ENCODE assay signal across 14 cellular contexts in genomic region chr12:52042706-52043385, GRCh38. TPM values are rescaled to one million over a fixed set of nuclear protein-coding genes. Genes with fewer than 3 reads are reported as not detected.
A peak's percentile ranks its signal among the peaks of the same experiment; 100 is the strongest.
DNase-seq lines count a peak whose midpoint lies in the region; ATAC-seq and TF ChIP-seq lines count a peak whose summit lies in the region.
"Had no signal": no experiment of that assay in that cellular context is flagged by ENCODE, and none has a peak within 500 bp of the region (broad histone marks: within the 10 kb centered on the region; RNA-seq: fewer than 3 reads in every experiment).

No MANE protein-coding gene starts in this region.

- H3K4me1 ChIP-seq in heart left ventricle (peaks cover 22 to 98% (median 79%) of the 10 kb centered on the region in 12 donors), transverse colon (peaks cover 23 to 41% (median 27%) of the 10 kb centered on the region in 4 donors)

- TF ChIP-seq EP300 in transverse colon (IDR thresholded peaks at IDR 0.05; ENCODE audit: low read depth): no peak

- H3K27ac Mint-ChIP-seq in T-helper 17 cell (peak overlapping the region; percentile 86), memory B cell (peak overlapping the region; percentile 70)

- no peaks in the 10 kb centered on the region for H3K9me3 ChIP-seq in heart left ventricle
- no peaks in the 10 kb centered on the region for H3K9me3 ChIP-seq in T-helper 17 cell (ENCODE audit: control insufficient read depth, low read length, poor library complexity, severe bottlenecking)
- H3K9me3 ChIP-seq in transverse colon: no peaks in the 10 kb centered on the region

- DNase-seq in heart left ventricle (no peak), cardiac septum (ENCODE audit: low spot score) (no peak), T-helper 17 cell (no peak), memory B cell (ENCODE audit: low spot score in 2 of 2) (no peak), transverse colon (no peak)
- DNase-seq in stimulated activated CD4-positive, alpha-beta T cell treated with anti-CD3 and anti-CD28 coated beads, Interleukin-4, amount 100 ng/mL, for 1 hour: no peak
- no peak for DNase-seq in stimulated activated CD4-positive, alpha-beta T cell treated with anti-CD3 and anti-CD28 coated beads, Interleukin-2, amount 100 ng/mL, for 24 hours
- no peak for DNase-seq in stimulated activated CD4-positive, alpha-beta T cell treated with anti-CD3 and anti-CD28 coated beads, Interleukin-2, amount 100 ng/mL, for 48 hours
- DNase-seq: natural killer cell; NCI-H1105; stimulated activated naive CD4-positive, alpha-beta T cell treated with Interleukin-2 at 50 U/mL for 16 hours had no signal

- no peak for TF ChIP-seq POLR2A in heart left ventricle (IDR thresholded peaks at IDR 0.05)
- no peak for TF ChIP-seq POLR2A in transverse colon (IDR thresholded peaks at IDR 0.05)

- WGBS in heart left ventricle, 4 donors: 45 to 55% (median 50%) methylated on average over 7 to 8 of the region's 8 CpGs
- 85% methylated on average over 8 of the region's 8 CpGs; no CpG with 5 or more reads in 1 of the 2 donors for WGBS in transverse colon (ENCODE audit: low coverage in 1 of 2), 2 donors

- intact Hi-C loops in heart left ventricle (cut with DNase I): no loop called here
- intact Hi-C loops in cardiac septum (cut with DNase I): loop anchor here (5.0 to 10.0 kb wide), 2 partner anchors 154 to 832 kb away; no protein-coding TSS in a partner anchor
- intact Hi-C loops in transverse colon (cut with DNase I; ENCODE audit: low total_unique reads): no loop called here

- peak overlapping the region; percentile 93 to 99 (median 97) for H3K27ac ChIP-seq in heart left ventricle
- H3K27ac ChIP-seq in transverse colon: peak overlapping the region; percentile 72 to 90 (median 77)
- H3K27ac ChIP-seq: cardiac muscle cell, PC-9 had no signal

- TF ChIP-seq CTCF in heart left ventricle (IDR thresholded peaks at IDR 0.05) (no peak), transverse colon (IDR thresholded peaks at IDR 0.05) (no peak)

- H3K4me3 ChIP-seq in heart left ventricle: peak overlapping the region in 1 of 12 donors; percentile 55
- no peak overlapping the region for H3K4me3 ChIP-seq in transverse colon
- H3K4me3 ChIP-seq: cardiac muscle cell, PC-9 had no signal

- in situ Hi-C loops in transverse colon (cut with MboI; ENCODE audit: low pct_ligation_motif_present in 1 of 4, low pct_unique_long_range_greater_than_20kb in 1 of 4, low sequenced_read_pairs in 3 of 4): no loop called here

- H3K27me3 ChIP-seq in heart left ventricle (no peaks in the 10 kb centered on the region), transverse colon (no peaks in the 10 kb centered on the region)
- H3K27me3 ChIP-seq: cardiac muscle cell had no signal

- no peaks in the 10 kb centered on the region for H3K9me3 Mint-ChIP-seq in memory B cell
- H3K9me3 Mint-ChIP-seq: natural killer cell had no signal

- H3K36me3 Mint-ChIP-seq in T-helper 17 cell (ENCODE audit: low read depth) (no peaks in the 10 kb centered on the region), memory B cell (no peaks in the 10 kb centered on the region)
- H3K36me3 Mint-ChIP-seq: natural killer cell had no signal

- ATAC-seq in heart left ventricle (no peak), T-helper 17 cell (no peak), memory B cell (ENCODE audit: low read depth) (no peak)
- ATAC-seq: esophagus mucosa had no signal

- H3K4me1 Mint-ChIP-seq in T-helper 17 cell: peaks cover 21% of the 10 kb centered on the region
- H3K4me1 Mint-ChIP-seq in memory B cell: peaks cover 29% of the 10 kb centered on the region

- H3K4me3 Mint-ChIP-seq in T-helper 17 cell (no peak overlapping the region), memory B cell (no peak overlapping the region)

- H3K27me3 Mint-ChIP-seq in T-helper 17 cell (no peaks in the 10 kb centered on the region), memory B cell (no peaks in the 10 kb centered on the region)

- peaks cover 0 to 6% (median 0%) of the 10 kb centered on the region in 9 donors for H3K36me3 ChIP-seq in heart left ventricle
- no peaks in the 10 kb centered on the region for H3K36me3 ChIP-seq in transverse colon
- H3K36me3 ChIP-seq: cardiac muscle cell had no signal

RNA-seq across cellular contexts. Expression of gene NR4A1, which starts 8.4 kb away (rescaled TPM):
- 100 to 1,000 TPM in 2 of 9 donors, 10 to 100 TPM in 7; 22.0 to 140 (median 42.0) TPM for total RNA-seq in heart left ventricle
- polyA plus RNA-seq in heart left ventricle: 10 to 100 TPM; 59.5 to 66.3 TPM
- total RNA-seq in cardiac septum: 76.3 TPM
- 100 to 1,000 TPM in 1 of 2 donors, 10 to 100 TPM in 1; 79.2 to 133 TPM for total RNA-seq in T-helper 17 cell
- total RNA-seq in transverse colon: 100 to 1,000 TPM in 1 of 4 donors, 10 to 100 TPM in 3; 50.7 to 102 (median 76.9) TPM

RNA-seq across cellular contexts. Expression of gene ATG101, which starts 26.9 kb away (rescaled TPM):
- total RNA-seq in heart left ventricle (10 to 100 TPM; 18.9 to 46.7 (median 24.1) TPM), cardiac septum (23.2 TPM), T-helper 17 cell (10 to 100 TPM; 22.0 to 30.2 TPM), transverse colon (10 to 100 TPM; 15.7 to 64.1 (median 51.6) TPM)
- 100 to 1,000 TPM in 1 of 2 donors, 10 to 100 TPM in 1; 22.1 to 108 TPM for polyA plus RNA-seq in heart left ventricle

RNA-seq across cellular contexts. Expression of gene TAMALIN, which starts 36.1 kb away (rescaled TPM):
- total RNA-seq in heart left ventricle (10 to 100 TPM; 12.9 to 38.0 (median 17.6) TPM), cardiac septum (27.5 TPM), T-helper 17 cell (100 to 1,000 TPM; 491 to 562 TPM), transverse colon (10 to 100 TPM in 2 of 4 donors, 1 to 10 TPM in 2; 5.9 to 20.6 (median 9.7) TPM)
- 10 to 100 TPM; 17.8 to 26.5 TPM for polyA plus RNA-seq in heart left ventricle
- total RNA-seq: PC-9 had no signal

RNA-seq across cellular contexts. Expression of gene SMIM41, which starts 36.7 kb away (rescaled TPM):
- under 1 TPM in 3 of 9 donors, not detected in 6; 0.29 to 0.52 (median 0.32) TPM for total RNA-seq in heart left ventricle
- under 1 TPM; 0.08 to 0.65 TPM for polyA plus RNA-seq in heart left ventricle
- not detected for total RNA-seq in cardiac septum
- total RNA-seq in T-helper 17 cell: not detected
- 1 to 10 TPM in 1 of 4 donors, under 1 TPM in 2, not detected in 1; 0.64 to 1.5 (median 0.80) TPM for total RNA-seq in transverse colon
- total RNA-seq: cardiac muscle cell, esophagus mucosa, natural killer cell, PC-9 had no signal
- polyA plus RNA-seq: cardiac muscle cell had no signal

Comparison
In these comparisons a context has a peak if more than half of its experiments do, and no peak if none do; other contexts are left out.
1. RNA of gene TAMALIN, which starts 36.1 kb away (total RNA-seq): 491 to 562 TPM in T-helper 17 cell; 27.5 TPM in cardiac septum (single experiment), 12.9 to 38.0 TPM in heart left ventricle and 5.9 to 20.6 TPM in transverse colon; every median in the first group is over 10 times any median in the second.